ENCODE assay signal across 27 cellular contexts in genomic region chr11:71202598-71202944, GRCh38.
"Had no signal": no experiment of that assay in that cellular context is flagged by ENCODE, and none has a peak within 500 bp of the region (broad histone marks: within the 10 kb centered on the region; RNA-seq: fewer than 3 reads in every experiment).

No MANE protein-coding gene starts in this region.

- H3K27ac Mint-ChIP-seq: effector memory CD8-positive, alpha-beta T cell; mesothelial cell of epicardium; naive B cell; natural killer cell treated with Interleukin-12 subunit alpha and Interleukin-12 subunit beta and Interleukin-15 and Interleukin-18, amount 100 ng/mL, for 72 hours had no signal

- H3K27me3 Mint-ChIP-seq: natural killer cell treated with Interleukin-12 subunit alpha and Interleukin-12 subunit beta and Interleukin-15 and Interleukin-18, amount 100 ng/mL, for 72 hours had no signal

- DNase-seq: cortex of kidney; effector memory CD8-positive, alpha-beta T cell; erythroblast; esophagus squamous epithelium; foreskin melanocyte; glutamatergic neuron; heart right ventricle; hippocampal formation; kidney glomerular epithelial cell; mesenchymal stem cell; mucosa of descending colon; naive B cell; stimulated activated naive CD4-positive, alpha-beta T cell; stimulated activated naive CD8-positive, alpha-beta T cell treated with anti-CD3 and anti-CD28 coated beads, Interleukin-15, amount 100 ng/mL, for 72 hours; trophoblast cell had no signal

- H3K27me3 ChIP-seq: right atrium auricular region, vagina had no signal

- H3K4me3 Mint-ChIP-seq: effector memory CD8-positive, alpha-beta T cell; mesothelial cell of epicardium; natural killer cell treated with Interleukin-12 subunit alpha and Interleukin-12 subunit beta and Interleukin-15 and Interleukin-18, amount 100 ng/mL, for 72 hours; neural crest cell; stimulated activated naive CD8-positive, alpha-beta T cell treated with anti-CD3 and anti-CD28 coated beads, Interleukin-15, amount 100 ng/mL, for 72 hours had no signal

- H3K9me3 ChIP-seq: esophagus squamous epithelium, heart right ventricle, mucosa of descending colon, prostate gland, right atrium auricular region, spleen, suprapubic skin, vagina had no signal

- H3K4me1 Mint-ChIP-seq: stimulated activated naive CD8-positive, alpha-beta T cell treated with anti-CD3 and anti-CD28 coated beads, Interleukin-15, amount 100 ng/mL, for 72 hours had no signal

- FAIRE-seq: endometrium, islet of Langerhans had no signal

- H3K9me3 Mint-ChIP-seq: effector memory CD8-positive, alpha-beta T cell; mesothelial cell of epicardium; natural killer cell treated with Interleukin-12 subunit alpha and Interleukin-12 subunit beta and Interleukin-15 and Interleukin-18, amount 100 ng/mL, for 72 hours; neural crest cell; stimulated activated naive CD8-positive, alpha-beta T cell treated with anti-CD3 and anti-CD28 coated beads, Interleukin-15, amount 100 ng/mL, for 72 hours had no signal

- H3K4me1 ChIP-seq: heart right ventricle, prostate gland, right atrium auricular region, spleen, suprapubic skin, vagina had no signal

- H3K27ac ChIP-seq: esophagus squamous epithelium, heart right ventricle, prostate gland, right atrium auricular region, skin epidermis, spleen, suprapubic skin, vagina had no signal

- H3K36me3 ChIP-seq: esophagus squamous epithelium, heart right ventricle, prostate gland, right atrium auricular region, spleen, suprapubic skin, vagina had no signal

- ATAC-seq: effector memory CD8-positive, alpha-beta T cell; heart right ventricle; left ventricle myocardium superior; natural killer cell treated with Interleukin-12 subunit alpha and Interleukin-12 subunit beta and Interleukin-15 and Interleukin-18, amount 100 ng/mL, for 72 hours; stimulated activated naive CD8-positive, alpha-beta T cell treated with anti-CD3 and anti-CD28 coated beads, Interleukin-15, amount 100 ng/mL, for 72 hours had no signal

- H3K4me3 ChIP-seq: esophagus squamous epithelium, heart right ventricle, mucosa of descending colon, prostate gland, right atrium auricular region, skin epidermis, spleen, suprapubic skin, vagina had no signal

- H3K36me3 Mint-ChIP-seq: mesothelial cell of epicardium; naive B cell; natural killer cell treated with Interleukin-12 subunit alpha and Interleukin-12 subunit beta and Interleukin-15 and Interleukin-18, amount 100 ng/mL, for 72 hours had no signal
